Comparison of ENCODE assay signal across 8 cellular contexts in the genomic region with DNA sequence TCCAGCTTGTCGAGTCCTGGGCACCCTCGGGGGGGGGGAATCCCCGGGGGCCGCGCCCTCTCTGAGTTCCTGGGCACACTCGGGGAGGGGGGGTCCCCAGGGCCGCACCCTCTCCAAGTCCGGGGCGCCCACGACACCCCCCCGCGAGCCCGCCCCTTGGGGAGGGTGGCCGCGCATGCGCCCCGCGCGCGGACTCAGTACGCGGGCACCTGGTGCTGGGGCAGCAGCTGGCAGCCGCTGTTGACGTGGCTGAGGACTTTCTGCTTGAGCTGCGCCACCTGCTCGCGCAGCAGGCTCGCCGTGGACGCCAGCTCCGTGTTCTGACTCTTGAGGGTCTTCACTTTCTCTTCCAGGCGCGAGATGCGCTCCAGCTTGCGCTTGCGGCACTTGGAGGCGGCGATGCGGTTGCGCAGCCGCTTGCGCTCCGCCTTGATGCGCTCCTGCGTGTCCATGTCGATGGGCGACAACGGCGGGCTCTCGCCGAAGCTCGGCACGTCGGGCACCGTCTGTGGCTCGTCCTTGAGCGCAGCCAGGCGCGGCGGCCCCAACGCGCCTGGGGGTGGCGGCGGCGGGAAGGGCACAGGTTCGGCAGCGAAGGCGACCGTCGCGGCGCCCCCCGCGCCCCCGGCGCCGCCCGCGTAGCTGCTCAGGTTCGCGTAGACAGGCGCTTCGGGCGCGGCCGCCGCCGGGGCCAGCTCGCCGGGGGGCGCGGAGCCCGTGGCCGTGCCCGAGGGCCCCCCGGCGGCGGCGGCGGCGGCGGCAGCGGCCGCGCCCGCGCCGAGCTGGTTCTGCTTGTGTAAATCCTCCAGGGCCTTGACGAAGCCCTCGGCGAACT. TPM values are rescaled to one million over a fixed set of nuclear protein-coding genes. Genes with fewer than 3 reads are reported as not detected.
DNase-seq lines count a peak whose midpoint lies in the region; ATAC-seq and TF ChIP-seq lines count a peak whose summit lies in the region.

No MANE protein-coding gene starts in this region.

- peak; percentile 14 to 17 for ATAC-seq in activated CD4-positive, CD25-positive, alpha-beta regulatory T cell treated with anti-CD3 and anti-CD28 coated beads, Interleukin-2, amount 50 U/mL, for 24 hours
- no peak for ATAC-seq in HG03571 (IDR thresholded peaks at IDR 0.05; ENCODE audit: unreplicated experiment)

- TF ChIP-seq CTCF in HFF-Myc (IDR thresholded peaks at IDR 0.05; ENCODE audit: low read depth, low read length, missing control alignments), result no peak

- peak; percentile 72 for DNase-seq in EL
- DNase-seq in HFF-Myc (ENCODE audit: extremely low read depth, low read depth), result no peak
- peak; percentile 81 for DNase-seq in NCI-H2196 (lab: John Stamatoyannopoulos, UW; ENCODE audit: unreplicated experiment)
- DNase-seq in cerebellum (ENCODE audit: low spot score), result peak; percentile 72
- DNase-seq in kidney glomerular epithelial cell (lab: John Stamatoyannopoulos, UW), result peak; percentile 13
- DNase-seq in stimulated activated CD4-positive, alpha-beta T cell treated with anti-CD3 and anti-CD28 coated beads, Interleukin-1b, Interleukin-23, amount 100 ng/mL, for 4 hours (ENCODE audit: low read depth in 2 of 2), result peak; percentile 59 to 74

- peak overlapping the region; percentile 91 for H3K4me3 ChIP-seq in HFF-Myc (replicated peaks; ENCODE audit: low read depth, low read length)

RNA-seq across cellular contexts. Expression of a gene that starts 1.0 kb away (rescaled TPM):
- 60.1 TPM for total RNA-seq in cerebellum

RNA-seq across cellular contexts. Expression of a gene that starts 6.2 kb away (rescaled TPM):
- 2.9 TPM for total RNA-seq in cerebellum

RNA-seq across cellular contexts. Expression of a gene that starts 42.4 kb away (rescaled TPM):
- 55.1 TPM for total RNA-seq in cerebellum

RNA-seq across cellular contexts. Expression of a gene that starts 54.2 kb away (rescaled TPM):
- 1.4 TPM for total RNA-seq in cerebellum

RNA-seq across cellular contexts. Expression of a gene that starts 59.9 kb away (rescaled TPM):
- 13.4 TPM for total RNA-seq in cerebellum
